21 cellular contexts compared by ENCODE assay signal in genomic region chr6:16278750-16279149, GRCh38.
"Had no signal": no experiment of that assay in that cellular context is flagged by ENCODE, and none has a peak within 500 bp of the region (broad histone marks: within the 10 kb centered on the region; RNA-seq: fewer than 3 reads in every experiment).

No MANE protein-coding gene starts in this region.

- H3K4me3 ChIP-seq: dorsolateral prefrontal cortex, lower lobe of right lung, right lobe of liver, testis, uterus had no signal

- DNase-seq: activated CD4-positive, alpha-beta memory T cell treated with anti-CD3 and anti-CD28 coated beads, Interleukin-2, amount 10 ng/mL, durations not matched to agents 7 days and 5 days; activated CD4-positive, alpha-beta T cell treated with anti-CD3 and anti-CD28 coated beads for 1 hour; activated CD4-positive, alpha-beta T cell treated with anti-CD3 and anti-CD28 coated beads, Interleukin-2, amount 10 ng/mL, durations not matched to agents 7 days and 5 days; activated CD8-positive, alpha-beta memory T cell treated with anti-CD3 and anti-CD28 coated beads, Interleukin-2, amount 50 U/mL, for 48 hours; activated gamma-delta T cell; activated naive CD4-positive, alpha-beta T cell treated with anti-CD3 and anti-CD28 coated beads, Interleukin-2, amount 50 U/mL, for 16 hours; activated T-cell treated with anti-CD3 and anti-CD28 coated beads, Interleukin-2, amount 50 U/mL, for 24 hours; amniotic stem cell; brain microvascular endothelial cell; effector memory CD4-positive, alpha-beta T cell; lower lobe of right lung; mesendoderm; posterior cingulate gyrus; right lobe of liver; stimulated activated CD4-positive, alpha-beta T cell treated with anti-CD3 and anti-CD28 coated beads, Interleukin-1b, Interleukin-23, amount 100 ng/mL, for 48 hours; stimulated activated naive B cell treated with anti-CD40 and anti-IgM and Interleukin-4, amounts not matched to agents 10 μg/mL and 1 μg/mL and 100 μg/mL, for 72 hours; T-helper 2 cell; testis; uterus had no signal

- H3K27me3 ChIP-seq: brain microvascular endothelial cell, dorsolateral prefrontal cortex, right lobe of liver, testis, uterus had no signal

- H3K9me3 ChIP-seq: lower lobe of right lung, right lobe of liver, testis, uterus had no signal

- ATAC-seq: right lobe of liver, WTC11 had no signal

- H3K36me3 ChIP-seq: brain microvascular endothelial cell, right lobe of liver, uterus had no signal

- H3K27ac ChIP-seq: brain microvascular endothelial cell, dorsolateral prefrontal cortex, lower lobe of right lung, right lobe of liver had no signal

- H3K4me1 ChIP-seq: lower lobe of right lung, right lobe of liver, uterus had no signal
